ENCODE assay signal across 1 cellular context in genomic region chr7:127892488-127893314, GRCh38.
TF ChIP-seq lines count a peak whose summit lies in the region.

No MANE protein-coding gene starts in this region.

TF ChIP-seq in WTC11, 78 proteins besides CTCF, POLR2A, EP300 and RAD21 (continued from another document):
- TF ChIP-seq AR (CRISPR knock-in tag; IDR thresholded peaks at IDR 0.05) (no peak), ATF3 (CRISPR knock-in tag; conservative IDR thresholded peaks at IDR 0.05) (no peak), SMAD4 (CRISPR knock-in tag; IDR thresholded peaks at IDR 0.05) (no peak), GABPB1 (CRISPR knock-in tag; IDR thresholded peaks at IDR 0.05) (no peak), ZNF423 (CRISPR knock-in tag; IDR thresholded peaks at IDR 0.05) (no peak)
- TF ChIP-seq, protein P1, sequence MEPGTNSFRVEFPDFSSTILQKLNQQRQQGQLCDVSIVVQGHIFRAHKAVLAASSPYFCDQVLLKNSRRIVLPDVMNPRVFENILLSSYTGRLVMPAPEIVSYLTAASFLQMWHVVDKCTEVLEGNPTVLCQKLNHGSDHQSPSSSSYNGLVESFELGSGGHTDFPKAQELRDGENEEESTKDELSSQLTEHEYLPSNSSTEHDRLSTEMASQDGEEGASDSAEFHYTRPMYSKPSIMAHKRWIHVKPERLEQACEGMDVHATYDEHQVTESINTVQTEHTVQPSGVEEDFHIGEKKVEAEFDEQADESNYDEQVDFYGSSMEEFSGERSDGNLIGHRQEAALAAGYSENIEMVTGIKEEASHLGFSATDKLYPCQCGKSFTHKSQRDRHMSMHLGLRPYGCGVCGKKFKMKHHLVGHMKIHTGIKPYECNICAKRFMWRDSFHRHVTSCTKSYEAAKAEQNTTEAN (CRISPR knock-in tag; IDR thresholded peaks at IDR 0.05) = no peak
